In the genomic region with DNA sequence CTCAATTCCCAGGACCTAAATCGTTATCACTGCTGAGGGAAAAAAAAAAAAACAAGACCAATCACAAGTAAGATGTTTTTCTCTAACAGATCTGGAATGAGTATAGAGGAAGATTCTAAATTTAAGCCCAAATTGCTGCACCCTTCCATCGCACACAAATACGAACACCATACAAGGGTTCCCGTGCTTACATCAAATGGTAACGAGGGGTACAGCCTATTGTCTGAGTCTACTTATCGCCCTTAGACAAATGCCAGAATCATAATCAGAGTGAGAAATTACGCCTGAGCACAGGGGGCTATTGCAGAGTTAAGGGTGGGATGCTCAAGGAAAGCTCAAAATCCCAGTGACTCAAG, we compare ENCODE assay signal across 8 cellular contexts. TPM values are rescaled to one million over a fixed set of nuclear protein-coding genes. Genes with fewer than 3 reads are reported as not detected.
DNase-seq lines count a peak whose midpoint lies in the region; ATAC-seq and TF ChIP-seq lines count a peak whose summit lies in the region.

No MANE protein-coding gene starts in this region.

- H3K4me3 ChIP-seq in GM08714 (ENCODE audit: low read length), result peak overlapping the region; percentile 83
- peak overlapping the region; percentile 79 to 91 (median 85) for H3K4me3 ChIP-seq in breast epithelium
- peak overlapping the region; percentile 98 to 100 for H3K4me3 ChIP-seq in uterus

- no peaks in the 10 kb centered on the region for H3K9me3 Mint-ChIP-seq in memory B cell

- ATAC-seq in HG03460 (IDR thresholded peaks at IDR 0.05; ENCODE audit: unreplicated experiment), result peak; percentile 11
- ATAC-seq in memory B cell (ENCODE audit: low read depth), result peak; percentile 12
- ATAC-seq in GM21529 (IDR thresholded peaks at IDR 0.05; ENCODE audit: unreplicated experiment), result no peak
- no peak for ATAC-seq in GM19452 (IDR thresholded peaks at IDR 0.05; ENCODE audit: unreplicated experiment)

- H3K27me3 Mint-ChIP-seq in memory B cell, result no peaks in the 10 kb centered on the region

- no peak for DNase-seq in breast epithelium (ENCODE audit: low spot score in 2 of 2)
- no peak for DNase-seq in memory B cell (ENCODE audit: low spot score in 2 of 2)
- no peak for DNase-seq in uterus
- DNase-seq in GDM1 (lab: John Stamatoyannopoulos, UW), result no peak

- no peaks in the 10 kb centered on the region for H3K27me3 ChIP-seq in breast epithelium
- no peaks in the 10 kb centered on the region for H3K27me3 ChIP-seq in uterus

- H3K9me3 ChIP-seq in breast epithelium, result no peaks in the 10 kb centered on the region
- no peaks in the 10 kb centered on the region for H3K9me3 ChIP-seq in uterus

- TF ChIP-seq POLR2A in breast epithelium (IDR thresholded peaks at IDR 0.05), result no peak
- TF ChIP-seq POLR2A in uterus (IDR thresholded peaks at IDR 0.05), result no peak

- intact Hi-C loops in breast epithelium (cut with DNase I; ENCODE audit: low total_unique reads), result no loop called here
- intact Hi-C loops in uterus (cut with DNase I; ENCODE audit: low total_unique reads), result no loop called here

- peak overlapping the region; percentile 96 for H3K27ac Mint-ChIP-seq in memory B cell

- H3K4me1 Mint-ChIP-seq in memory B cell, result peaks cover 17% of the 10 kb centered on the region

- H3K4me3 Mint-ChIP-seq in memory B cell, result peak overlapping the region; percentile 93

- H3K36me3 Mint-ChIP-seq in memory B cell, result peaks cover 5% of the 10 kb centered on the region

- H3K27ac ChIP-seq in breast epithelium, result peak overlapping the region; percentile 93 to 97
- H3K27ac ChIP-seq in uterus, result peak overlapping the region; percentile 93 to 94

- TF ChIP-seq CTCF in breast epithelium (IDR thresholded peaks at IDR 0.05) (no peak), uterus (IDR thresholded peaks at IDR 0.05) (no peak)

- H3K36me3 ChIP-seq in breast epithelium (no peaks in the 10 kb centered on the region), uterus (no peaks in the 10 kb centered on the region)

- H3K4me1 ChIP-seq in breast epithelium, result peaks cover 0 to 5% of the 10 kb centered on the region in 2 donors
- H3K4me1 ChIP-seq in uterus, result peaks cover 0 to 6% of the 10 kb centered on the region in 2 donors

RNA-seq across cellular contexts. Expression of gene ZC3H13, which starts 0.6 kb away (rescaled TPM):
- total RNA-seq in breast epithelium (10 to 100 TPM; 31.0 to 40.6 (median 38.9) TPM), uterus (10 to 100 TPM; 16.5 to 73.0 (median 37.1) TPM)

RNA-seq across cellular contexts. Expression of gene CPB2, which starts 52.9 kb away (rescaled TPM):
- total RNA-seq in breast epithelium, result not detected
- under 1 TPM in 1 of 4 donors, not detected in 3; 0.28 TPM for total RNA-seq in uterus

Comparison
In these comparisons a context has a peak if more than half of its experiments do, and no peak if none do; other contexts are left out.
1. ATAC-seq: peak in HG03460 (single experiment) and memory B cell (single experiment); none in GM21529 (single experiment) and GM19452 (single experiment).
2. Peak in every context shown above with its lines, with median percentiles within 50 percentile points of each other: H3K4me3 ChIP-seq.